1 cellular context compared by ENCODE assay signal in the genomic region with DNA sequence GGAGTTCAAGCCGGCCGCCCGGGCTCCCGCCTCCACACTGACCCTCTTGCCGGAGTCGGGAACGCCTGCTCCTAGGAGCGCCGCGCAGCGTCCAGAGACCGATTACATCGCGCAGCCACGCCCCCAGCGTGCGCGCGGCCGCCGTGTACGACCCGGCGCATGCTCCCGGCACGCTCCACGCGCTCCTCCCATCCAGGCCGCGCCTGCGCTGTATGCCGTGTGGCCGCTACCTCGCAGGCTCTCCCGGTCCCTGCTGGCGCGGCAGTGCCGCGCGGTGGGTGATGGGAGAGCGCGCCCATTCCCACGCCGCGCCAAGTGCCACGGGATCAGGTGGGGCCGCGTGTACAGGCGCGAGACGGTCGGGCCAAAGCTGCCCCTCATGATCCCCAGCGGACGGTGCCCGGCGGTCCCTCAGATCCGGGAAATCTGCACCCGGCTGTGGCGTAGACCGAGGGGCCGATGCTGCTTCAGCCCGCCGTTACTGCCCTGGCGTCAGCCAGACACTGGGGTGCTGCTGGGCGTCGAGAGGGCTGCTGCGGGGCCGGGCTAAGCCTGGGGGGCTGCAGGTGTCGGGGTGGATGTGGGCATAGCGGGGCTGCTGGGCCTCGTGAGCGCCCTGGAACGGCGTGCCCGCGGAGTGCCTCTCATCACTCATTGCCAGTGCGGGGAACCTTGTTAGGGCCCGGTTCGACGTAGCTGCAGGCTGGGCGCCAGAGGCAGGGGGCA.
TF ChIP-seq lines count a peak whose summit lies in the region.

A gene with protein sequence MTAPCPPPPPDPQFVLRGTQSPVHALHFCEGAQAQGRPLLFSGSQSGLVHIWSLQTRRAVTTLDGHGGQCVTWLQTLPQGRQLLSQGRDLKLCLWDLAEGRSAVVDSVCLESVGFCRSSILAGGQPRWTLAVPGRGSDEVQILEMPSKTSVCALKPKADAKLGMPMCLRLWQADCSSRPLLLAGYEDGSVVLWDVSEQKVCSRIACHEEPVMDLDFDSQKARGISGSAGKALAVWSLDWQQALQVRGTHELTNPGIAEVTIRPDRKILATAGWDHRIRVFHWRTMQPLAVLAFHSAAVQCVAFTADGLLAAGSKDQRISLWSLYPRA (minus strand): TSS at position 97 of the 726 bp plus-strand sequence. CDS start 33,519 bp downstream, outside the sequence.
A gene with protein sequence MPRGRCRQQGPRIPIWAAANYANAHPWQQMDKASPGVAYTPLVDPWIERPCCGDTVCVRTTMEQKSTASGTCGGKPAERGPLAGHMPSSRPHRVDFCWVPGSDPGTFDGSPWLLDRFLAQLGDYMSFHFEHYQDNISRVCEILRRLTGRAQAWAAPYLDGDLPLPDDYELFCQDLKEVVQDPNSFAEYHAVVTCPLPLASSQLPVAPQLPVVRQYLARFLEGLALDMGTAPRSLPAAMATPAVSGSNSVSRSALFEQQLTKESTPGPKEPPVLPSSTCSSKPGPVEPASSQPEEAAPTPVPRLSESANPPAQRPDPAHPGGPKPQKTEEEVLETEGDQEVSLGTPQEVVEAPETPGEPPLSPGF (minus strand): TSS at position 97 of the 726 bp plus-strand sequence. CDS start 2,613 bp downstream, outside the sequence.

TF ChIP-seq in K562, 482 proteins besides CTCF, POLR2A, EP300 and RAD21 (continued from another document and continues in another):
- TF ChIP-seq, protein P1, sequence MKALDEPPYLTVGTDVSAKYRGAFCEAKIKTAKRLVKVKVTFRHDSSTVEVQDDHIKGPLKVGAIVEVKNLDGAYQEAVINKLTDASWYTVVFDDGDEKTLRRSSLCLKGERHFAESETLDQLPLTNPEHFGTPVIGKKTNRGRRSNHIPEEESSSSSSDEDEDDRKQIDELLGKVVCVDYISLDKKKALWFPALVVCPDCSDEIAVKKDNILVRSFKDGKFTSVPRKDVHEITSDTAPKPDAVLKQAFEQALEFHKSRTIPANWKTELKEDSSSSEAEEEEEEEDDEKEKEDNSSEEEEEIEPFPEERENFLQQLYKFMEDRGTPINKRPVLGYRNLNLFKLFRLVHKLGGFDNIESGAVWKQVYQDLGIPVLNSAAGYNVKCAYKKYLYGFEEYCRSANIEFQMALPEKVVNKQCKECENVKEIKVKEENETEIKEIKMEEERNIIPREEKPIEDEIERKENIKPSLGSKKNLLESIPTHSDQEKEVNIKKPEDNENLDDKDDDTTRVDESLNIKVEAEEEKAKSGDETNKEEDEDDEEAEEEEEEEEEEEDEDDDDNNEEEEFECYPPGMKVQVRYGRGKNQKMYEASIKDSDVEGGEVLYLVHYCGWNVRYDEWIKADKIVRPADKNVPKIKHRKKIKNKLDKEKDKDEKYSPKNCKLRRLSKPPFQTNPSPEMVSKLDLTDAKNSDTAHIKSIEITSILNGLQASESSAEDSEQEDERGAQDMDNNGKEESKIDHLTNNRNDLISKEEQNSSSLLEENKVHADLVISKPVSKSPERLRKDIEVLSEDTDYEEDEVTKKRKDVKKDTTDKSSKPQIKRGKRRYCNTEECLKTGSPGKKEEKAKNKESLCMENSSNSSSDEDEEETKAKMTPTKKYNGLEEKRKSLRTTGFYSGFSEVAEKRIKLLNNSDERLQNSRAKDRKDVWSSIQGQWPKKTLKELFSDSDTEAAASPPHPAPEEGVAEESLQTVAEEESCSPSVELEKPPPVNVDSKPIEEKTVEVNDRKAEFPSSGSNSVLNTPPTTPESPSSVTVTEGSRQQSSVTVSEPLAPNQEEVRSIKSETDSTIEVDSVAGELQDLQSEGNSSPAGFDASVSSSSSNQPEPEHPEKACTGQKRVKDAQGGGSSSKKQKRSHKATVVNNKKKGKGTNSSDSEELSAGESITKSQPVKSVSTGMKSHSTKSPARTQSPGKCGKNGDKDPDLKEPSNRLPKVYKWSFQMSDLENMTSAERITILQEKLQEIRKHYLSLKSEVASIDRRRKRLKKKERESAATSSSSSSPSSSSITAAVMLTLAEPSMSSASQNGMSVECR (CRISPR knock-in tag; IDR thresholded peaks at IDR 0.05) = no peak
- TF ChIP-seq L3MBTL2 (IDR thresholded peaks at IDR 0.05) (no peak), GATAD2B (IDR thresholded peaks at IDR 0.05; ENCODE audit: borderline replicate concordance) (no peak), ZNF695 (CRISPR knock-in tag; IDR thresholded peaks at IDR 0.05) (peak; percentile 80; the same call in 1 of the 2 replicates), ESRRB (CRISPR knock-in tag; IDR thresholded peaks at IDR 0.05; ENCODE audit: borderline replicate concordance) (no peak), FOXJ3 (CRISPR knock-in tag; IDR thresholded peaks at IDR 0.05) (no peak), MAZ (CRISPR knock-in tag; conservative IDR thresholded peaks at IDR 0.05 in 1 of 2, IDR thresholded peaks at IDR 0.05 in 1 of 2) (peak in 1 of 2 experiments; percentile 84; a peak in 2 of 4 replicates), KDM2B (CRISPR knock-in tag; IDR thresholded peaks at IDR 0.05) (peak; percentile 15), ZNF764 (CRISPR knock-in tag; IDR thresholded peaks at IDR 0.05; ENCODE audit: low read depth) (peak; percentile 70; the same call in 1 of the 2 replicates), NFIC (IDR thresholded peaks at IDR 0.05) (no peak), ZNF146 (CRISPR knock-in tag; IDR thresholded peaks at IDR 0.05; ENCODE audit: unreplicated experiment) (no peak)
- TF ChIP-seq, protein P2, sequence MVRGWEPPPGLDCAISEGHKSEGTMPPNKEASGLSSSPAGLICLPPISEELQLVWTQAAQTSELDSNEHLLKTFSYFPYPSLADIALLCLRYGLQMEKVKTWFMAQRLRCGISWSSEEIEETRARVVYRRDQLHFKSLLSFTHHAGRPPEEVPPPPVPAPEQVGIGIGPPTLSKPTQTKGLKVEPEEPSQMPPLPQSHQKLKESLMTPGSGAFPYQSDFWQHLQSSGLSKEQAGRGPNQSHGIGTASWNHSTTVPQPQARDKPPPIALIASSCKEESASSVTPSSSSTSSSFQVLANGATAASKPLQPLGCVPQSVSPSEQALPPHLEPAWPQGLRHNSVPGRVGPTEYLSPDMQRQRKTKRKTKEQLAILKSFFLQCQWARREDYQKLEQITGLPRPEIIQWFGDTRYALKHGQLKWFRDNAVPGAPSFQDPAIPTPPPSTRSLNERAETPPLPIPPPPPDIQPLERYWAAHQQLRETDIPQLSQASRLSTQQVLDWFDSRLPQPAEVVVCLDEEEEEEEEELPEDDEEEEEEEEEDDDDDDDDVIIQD (CRISPR knock-in tag; IDR thresholded peaks at IDR 0.05) = 0 out of 2 replicates have a peak, but pooled peaks have one; percentile 86
- TF ChIP-seq, protein P3, sequence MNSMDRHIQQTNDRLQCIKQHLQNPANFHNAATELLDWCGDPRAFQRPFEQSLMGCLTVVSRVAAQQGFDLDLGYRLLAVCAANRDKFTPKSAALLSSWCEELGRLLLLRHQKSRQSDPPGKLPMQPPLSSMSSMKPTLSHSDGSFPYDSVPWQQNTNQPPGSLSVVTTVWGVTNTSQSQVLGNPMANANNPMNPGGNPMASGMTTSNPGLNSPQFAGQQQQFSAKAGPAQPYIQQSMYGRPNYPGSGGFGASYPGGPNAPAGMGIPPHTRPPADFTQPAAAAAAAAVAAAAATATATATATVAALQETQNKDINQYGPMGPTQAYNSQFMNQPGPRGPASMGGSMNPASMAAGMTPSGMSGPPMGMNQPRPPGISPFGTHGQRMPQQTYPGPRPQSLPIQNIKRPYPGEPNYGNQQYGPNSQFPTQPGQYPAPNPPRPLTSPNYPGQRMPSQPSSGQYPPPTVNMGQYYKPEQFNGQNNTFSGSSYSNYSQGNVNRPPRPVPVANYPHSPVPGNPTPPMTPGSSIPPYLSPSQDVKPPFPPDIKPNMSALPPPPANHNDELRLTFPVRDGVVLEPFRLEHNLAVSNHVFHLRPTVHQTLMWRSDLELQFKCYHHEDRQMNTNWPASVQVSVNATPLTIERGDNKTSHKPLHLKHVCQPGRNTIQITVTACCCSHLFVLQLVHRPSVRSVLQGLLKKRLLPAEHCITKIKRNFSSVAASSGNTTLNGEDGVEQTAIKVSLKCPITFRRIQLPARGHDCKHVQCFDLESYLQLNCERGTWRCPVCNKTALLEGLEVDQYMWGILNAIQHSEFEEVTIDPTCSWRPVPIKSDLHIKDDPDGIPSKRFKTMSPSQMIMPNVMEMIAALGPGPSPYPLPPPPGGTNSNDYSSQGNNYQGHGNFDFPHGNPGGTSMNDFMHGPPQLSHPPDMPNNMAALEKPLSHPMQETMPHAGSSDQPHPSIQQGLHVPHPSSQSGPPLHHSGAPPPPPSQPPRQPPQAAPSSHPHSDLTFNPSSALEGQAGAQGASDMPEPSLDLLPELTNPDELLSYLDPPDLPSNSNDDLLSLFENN (IDR thresholded peaks at IDR 0.05; ENCODE audit: low read depth in 2 of 2, low read length in 2 of 2) = peak in 1 of 2 experiments; percentile 55; a peak in 1 of 4 replicates
- TF ChIP-seq, protein P4, sequence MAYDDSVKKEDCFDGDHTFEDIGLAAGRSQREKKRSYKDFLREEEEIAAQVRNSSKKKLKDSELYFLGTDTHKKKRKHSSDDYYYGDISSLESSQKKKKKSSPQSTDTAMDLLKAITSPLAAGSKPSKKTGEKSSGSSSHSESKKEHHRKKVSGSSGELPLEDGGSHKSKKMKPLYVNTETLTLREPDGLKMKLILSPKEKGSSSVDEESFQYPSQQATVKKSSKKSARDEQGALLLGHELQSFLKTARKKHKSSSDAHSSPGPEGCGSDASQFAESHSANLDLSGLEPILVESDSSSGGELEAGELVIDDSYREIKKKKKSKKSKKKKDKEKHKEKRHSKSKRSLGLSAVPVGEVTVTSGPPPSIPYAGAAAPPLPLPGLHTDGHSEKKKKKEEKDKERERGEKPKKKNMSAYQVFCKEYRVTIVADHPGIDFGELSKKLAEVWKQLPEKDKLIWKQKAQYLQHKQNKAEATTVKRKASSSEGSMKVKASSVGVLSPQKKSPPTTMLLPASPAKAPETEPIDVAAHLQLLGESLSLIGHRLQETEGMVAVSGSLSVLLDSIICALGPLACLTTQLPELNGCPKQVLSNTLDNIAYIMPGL (CRISPR knock-in tag; IDR thresholded peaks at IDR 0.05) = peak; percentile 90; the same call in 1 of the 2 replicates
- TF ChIP-seq, protein P5, sequence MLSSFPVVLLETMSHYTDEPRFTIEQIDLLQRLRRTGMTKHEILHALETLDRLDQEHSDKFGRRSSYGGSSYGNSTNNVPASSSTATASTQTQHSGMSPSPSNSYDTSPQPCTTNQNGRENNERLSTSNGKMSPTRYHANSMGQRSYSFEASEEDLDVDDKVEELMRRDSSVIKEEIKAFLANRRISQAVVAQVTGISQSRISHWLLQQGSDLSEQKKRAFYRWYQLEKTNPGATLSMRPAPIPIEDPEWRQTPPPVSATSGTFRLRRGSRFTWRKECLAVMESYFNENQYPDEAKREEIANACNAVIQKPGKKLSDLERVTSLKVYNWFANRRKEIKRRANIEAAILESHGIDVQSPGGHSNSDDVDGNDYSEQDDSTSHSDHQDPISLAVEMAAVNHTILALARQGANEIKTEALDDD (IDR thresholded peaks at IDR 0.05) = no peak
- TF ChIP-seq, protein P6, sequence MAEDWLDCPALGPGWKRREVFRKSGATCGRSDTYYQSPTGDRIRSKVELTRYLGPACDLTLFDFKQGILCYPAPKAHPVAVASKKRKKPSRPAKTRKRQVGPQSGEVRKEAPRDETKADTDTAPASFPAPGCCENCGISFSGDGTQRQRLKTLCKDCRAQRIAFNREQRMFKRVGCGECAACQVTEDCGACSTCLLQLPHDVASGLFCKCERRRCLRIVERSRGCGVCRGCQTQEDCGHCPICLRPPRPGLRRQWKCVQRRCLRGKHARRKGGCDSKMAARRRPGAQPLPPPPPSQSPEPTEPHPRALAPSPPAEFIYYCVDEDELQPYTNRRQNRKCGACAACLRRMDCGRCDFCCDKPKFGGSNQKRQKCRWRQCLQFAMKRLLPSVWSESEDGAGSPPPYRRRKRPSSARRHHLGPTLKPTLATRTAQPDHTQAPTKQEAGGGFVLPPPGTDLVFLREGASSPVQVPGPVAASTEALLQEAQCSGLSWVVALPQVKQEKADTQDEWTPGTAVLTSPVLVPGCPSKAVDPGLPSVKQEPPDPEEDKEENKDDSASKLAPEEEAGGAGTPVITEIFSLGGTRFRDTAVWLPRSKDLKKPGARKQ (CRISPR knock-in tag; IDR thresholded peaks at IDR 0.05) = no peak
- TF ChIP-seq, protein P7, sequence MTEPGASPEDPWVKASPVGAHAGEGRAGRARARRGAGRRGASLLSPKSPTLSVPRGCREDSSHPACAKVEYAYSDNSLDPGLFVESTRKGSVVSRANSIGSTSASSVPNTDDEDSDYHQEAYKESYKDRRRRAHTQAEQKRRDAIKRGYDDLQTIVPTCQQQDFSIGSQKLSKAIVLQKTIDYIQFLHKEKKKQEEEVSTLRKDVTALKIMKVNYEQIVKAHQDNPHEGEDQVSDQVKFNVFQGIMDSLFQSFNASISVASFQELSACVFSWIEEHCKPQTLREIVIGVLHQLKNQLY (CRISPR knock-in tag; conservative IDR thresholded peaks at IDR 0.05) = peak in 1 of 2 experiments; percentile 98; a peak in 3 of 4 replicates
- TF ChIP-seq, protein P8, sequence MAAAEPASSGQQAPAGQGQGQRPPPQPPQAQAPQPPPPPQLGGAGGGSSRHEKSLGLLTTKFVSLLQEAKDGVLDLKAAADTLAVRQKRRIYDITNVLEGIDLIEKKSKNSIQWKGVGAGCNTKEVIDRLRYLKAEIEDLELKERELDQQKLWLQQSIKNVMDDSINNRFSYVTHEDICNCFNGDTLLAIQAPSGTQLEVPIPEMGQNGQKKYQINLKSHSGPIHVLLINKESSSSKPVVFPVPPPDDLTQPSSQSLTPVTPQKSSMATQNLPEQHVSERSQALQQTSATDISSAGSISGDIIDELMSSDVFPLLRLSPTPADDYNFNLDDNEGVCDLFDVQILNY (CRISPR knock-in tag; IDR thresholded peaks at IDR 0.05) = no peak
- TF ChIP-seq, protein P9, sequence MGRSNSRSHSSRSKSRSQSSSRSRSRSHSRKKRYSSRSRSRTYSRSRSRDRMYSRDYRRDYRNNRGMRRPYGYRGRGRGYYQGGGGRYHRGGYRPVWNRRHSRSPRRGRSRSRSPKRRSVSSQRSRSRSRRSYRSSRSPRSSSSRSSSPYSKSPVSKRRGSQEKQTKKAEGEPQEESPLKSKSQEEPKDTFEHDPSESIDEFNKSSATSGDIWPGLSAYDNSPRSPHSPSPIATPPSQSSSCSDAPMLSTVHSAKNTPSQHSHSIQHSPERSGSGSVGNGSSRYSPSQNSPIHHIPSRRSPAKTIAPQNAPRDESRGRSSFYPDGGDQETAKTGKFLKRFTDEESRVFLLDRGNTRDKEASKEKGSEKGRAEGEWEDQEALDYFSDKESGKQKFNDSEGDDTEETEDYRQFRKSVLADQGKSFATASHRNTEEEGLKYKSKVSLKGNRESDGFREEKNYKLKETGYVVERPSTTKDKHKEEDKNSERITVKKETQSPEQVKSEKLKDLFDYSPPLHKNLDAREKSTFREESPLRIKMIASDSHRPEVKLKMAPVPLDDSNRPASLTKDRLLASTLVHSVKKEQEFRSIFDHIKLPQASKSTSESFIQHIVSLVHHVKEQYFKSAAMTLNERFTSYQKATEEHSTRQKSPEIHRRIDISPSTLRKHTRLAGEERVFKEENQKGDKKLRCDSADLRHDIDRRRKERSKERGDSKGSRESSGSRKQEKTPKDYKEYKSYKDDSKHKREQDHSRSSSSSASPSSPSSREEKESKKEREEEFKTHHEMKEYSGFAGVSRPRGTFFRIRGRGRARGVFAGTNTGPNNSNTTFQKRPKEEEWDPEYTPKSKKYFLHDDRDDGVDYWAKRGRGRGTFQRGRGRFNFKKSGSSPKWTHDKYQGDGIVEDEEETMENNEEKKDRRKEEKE (IDR thresholded peaks at IDR 0.05; ENCODE audit: borderline replicate concordance in 1 of 2, control insufficient read depth in 1 of 2, low read depth in 2 of 2, low read length in 1 of 2) = no peak
- TF ChIP-seq, protein P10, sequence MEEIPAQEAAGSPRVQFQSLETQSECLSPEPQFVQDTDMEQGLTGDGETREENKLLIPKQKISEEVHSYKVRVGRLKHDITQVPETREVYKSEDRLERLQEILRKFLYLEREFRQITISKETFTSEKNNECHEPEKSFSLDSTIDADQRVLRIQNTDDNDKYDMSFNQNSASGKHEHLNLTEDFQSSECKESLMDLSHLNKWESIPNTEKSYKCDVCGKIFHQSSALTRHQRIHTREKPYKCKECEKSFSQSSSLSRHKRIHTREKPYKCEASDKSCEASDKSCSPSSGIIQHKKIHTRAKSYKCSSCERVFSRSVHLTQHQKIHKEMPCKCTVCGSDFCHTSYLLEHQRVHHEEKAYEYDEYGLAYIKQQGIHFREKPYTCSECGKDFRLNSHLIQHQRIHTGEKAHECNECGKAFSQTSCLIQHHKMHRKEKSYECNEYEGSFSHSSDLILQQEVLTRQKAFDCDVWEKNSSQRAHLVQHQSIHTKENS (CRISPR knock-in tag; IDR thresholded peaks at IDR 0.05) = no peak
